11 cellular contexts compared by ENCODE assay signal in the genomic region with DNA sequence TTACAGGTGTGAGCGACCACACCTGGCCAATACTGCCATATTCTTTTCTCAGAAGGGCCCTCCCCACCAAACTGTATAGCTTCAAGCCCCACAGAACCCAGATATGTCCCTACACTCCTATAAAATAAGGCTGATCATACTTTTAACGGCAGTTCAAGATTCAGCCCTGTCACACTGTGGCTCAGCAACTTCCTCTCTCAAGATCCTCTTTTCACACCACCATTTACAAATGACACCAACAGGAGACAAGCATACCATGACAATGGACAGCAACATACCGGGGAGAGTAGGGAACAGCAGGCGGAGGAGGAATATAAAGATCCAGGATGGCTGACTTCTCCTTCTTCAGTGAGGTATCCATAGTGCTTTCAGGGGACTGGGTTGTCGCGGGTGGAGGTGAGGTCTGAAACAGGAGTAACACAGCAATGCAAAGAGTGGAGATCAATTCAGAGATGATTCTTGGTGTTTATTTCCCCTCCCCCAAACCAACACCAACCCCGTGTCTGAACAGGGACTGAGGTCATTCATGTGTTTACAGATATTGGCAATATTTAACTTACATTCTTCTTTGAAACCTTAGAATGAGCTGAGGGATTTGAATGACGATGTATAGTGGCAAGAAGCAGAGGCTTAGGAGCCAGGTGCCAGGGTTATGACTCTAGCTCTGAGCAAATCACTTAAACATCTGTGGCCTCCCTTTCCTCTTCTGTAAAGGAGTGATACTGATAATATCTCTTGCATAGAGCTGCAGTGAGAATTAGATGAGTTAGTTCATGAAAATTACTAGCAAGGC. TPM values are rescaled to one million over a fixed set of nuclear protein-coding genes. Genes with fewer than 3 reads are reported as not detected.
DNase-seq lines count a peak whose midpoint lies in the region; ATAC-seq and TF ChIP-seq lines count a peak whose summit lies in the region.
"Had no signal": no experiment of that assay in that cellular context is flagged by ENCODE, and none has a peak within 500 bp of the region (broad histone marks: within the 10 kb centered on the region; RNA-seq: fewer than 3 reads in every experiment).

No MANE protein-coding gene starts in this region.

- H4K91ac ChIP-seq in mesenchymal stem cell (ENCODE audit: low read length): no peak overlapping the region

- H3K18ac ChIP-seq in mesenchymal stem cell (ENCODE audit: low read depth in 1 of 2, low read length in 2 of 2): no peak overlapping the region

- peak overlapping the region; percentile 1 for H2AK5ac ChIP-seq in mesenchymal stem cell (ENCODE audit: low read length, severe bottlenecking)

- H3K36me3 Mint-ChIP-seq in activated naive CD4-positive, alpha-beta T cell treated with anti-CD3 and anti-CD28 coated beads for 36 hours (ENCODE audit: low read depth): no peaks in the 10 kb centered on the region

- 75% methylated on average over 5 of the region's 8 CpGs for WGBS in mesenchymal stem cell
- WGBS in adrenal gland, 4 donors: 86 to 90% (median 88%) methylated on average over 8 of the region's 8 CpGs

- DNase-seq in SKM-1 (lab: John Stamatoyannopoulos, UW; ENCODE audit: unreplicated experiment) (peak; percentile 42), mesenchymal stem cell (peak; percentile 29), NCI-H1930 (lab: John Stamatoyannopoulos, UW) (no peak), NCI-H1436 treated with DMSO at 0.1 percent for 48 hours (lab: John Stamatoyannopoulos, UW) (no peak), adrenal gland (no peak)
- DNase-seq in activated naive CD4-positive, alpha-beta T cell treated with anti-CD3 and anti-CD28 coated beads for 36 hours: no peak
- DNase-seq: PC-3 had no signal

- ATAC-seq in GM19043 (IDR thresholded peaks at IDR 0.05; ENCODE audit: low read depth, unreplicated experiment) (peak; percentile 72), HG03378 (IDR thresholded peaks at IDR 0.05; ENCODE audit: unreplicated experiment) (peak; percentile 62)
- ATAC-seq: activated CD4-positive, CD25-positive, alpha-beta regulatory T cell treated with anti-CD3 and anti-CD28 coated beads, Interleukin-2, amount 50 U/mL, for 24 hours; PC-3 had no signal

- H2BK120ac ChIP-seq in mesenchymal stem cell (ENCODE audit: low read depth, low read length): no peak overlapping the region

- H3K14ac ChIP-seq in mesenchymal stem cell (ENCODE audit: low read length in 2 of 2): no peak overlapping the region

- peak overlapping the region; percentile 21 for H3K4me2 ChIP-seq in mesenchymal stem cell (ENCODE audit: low read length, poor library complexity, severe bottlenecking)

- intact Hi-C loops in activated naive CD4-positive, alpha-beta T cell treated with anti-CD3 and anti-CD28 coated beads for 36 hours (cut with micrococcal nuclease): no loop called here
- intact Hi-C loops in adrenal gland (cut with DNase I): no loop called here

- no peak for TF ChIP-seq CTCF in adrenal gland (IDR thresholded peaks at IDR 0.05)

- no peak overlapping the region for H3K4me3 Mint-ChIP-seq in activated naive CD4-positive, alpha-beta T cell treated with anti-CD3 and anti-CD28 coated beads for 36 hours

- H2BK5ac ChIP-seq in mesenchymal stem cell (ENCODE audit: low read depth, low read length, poor library complexity, severe bottlenecking): no peak overlapping the region

- no peak overlapping the region for H2AFZ ChIP-seq in mesenchymal stem cell (ENCODE audit: low read depth, low read length)

- peak overlapping the region in 1 of 2 experiments; percentile 67 for H2BK12ac ChIP-seq in mesenchymal stem cell (ENCODE audit: low read length in 2 of 2)

- no peak overlapping the region for H3K27ac Mint-ChIP-seq in activated naive CD4-positive, alpha-beta T cell treated with anti-CD3 and anti-CD28 coated beads for 36 hours

- H3K9ac ChIP-seq in mesenchymal stem cell (ENCODE audit: low read length): no peak overlapping the region

- no peaks in the 10 kb centered on the region for H3K27me3 ChIP-seq in mesenchymal stem cell (ENCODE audit: control insufficient read depth in 1 of 2, insufficient read depth in 1 of 2, low read length in 2 of 2)
- no peaks in the 10 kb centered on the region for H3K27me3 ChIP-seq in adrenal gland

- TF ChIP-seq POLR2A in adrenal gland (IDR thresholded peaks at IDR 0.05): no peak

- H2BK15ac ChIP-seq in mesenchymal stem cell (ENCODE audit: low read depth, poor library complexity, severe bottlenecking): no peak overlapping the region

- no peak overlapping the region for H3K4ac ChIP-seq in mesenchymal stem cell (ENCODE audit: low read depth in 1 of 2, low read length in 2 of 2)

- peaks cover 12% of the 10 kb centered on the region for H3K4me1 ChIP-seq in mesenchymal stem cell (ENCODE audit: control insufficient read depth, insufficient read depth, low read depth, low read length)
- peaks cover 14 to 25% of the 10 kb centered on the region in 2 donors for H3K4me1 ChIP-seq in adrenal gland (replicated peaks in 1 of 2)

- H3K27ac ChIP-seq in mesenchymal stem cell (ENCODE audit: low read length, poor library complexity, severe bottlenecking) (peak overlapping the region; percentile 87), adrenal gland (no peak overlapping the region)

- H3K4me3 ChIP-seq in mesenchymal stem cell (ENCODE audit: insufficient read depth in 1 of 2, low read depth in 1 of 2, low read length in 2 of 2) (no peak overlapping the region), adrenal gland (no peak overlapping the region)

- H3K79me1 ChIP-seq in mesenchymal stem cell (replicated peaks; ENCODE audit: low read length, poor library complexity, severe bottlenecking): peaks cover 25% of the 10 kb centered on the region

- no peaks in the 10 kb centered on the region for H3K9me3 ChIP-seq in mesenchymal stem cell (ENCODE audit: control insufficient read depth, low read length)
- no peaks in the 10 kb centered on the region for H3K9me3 ChIP-seq in adrenal gland (replicated peaks in 1 of 3)

- no peaks in the 10 kb centered on the region for H3K9me3 Mint-ChIP-seq in activated naive CD4-positive, alpha-beta T cell treated with anti-CD3 and anti-CD28 coated beads for 36 hours

- peaks cover 6% of the 10 kb centered on the region for H3K4me1 Mint-ChIP-seq in activated naive CD4-positive, alpha-beta T cell treated with anti-CD3 and anti-CD28 coated beads for 36 hours (ENCODE audit: low read depth)

- no peaks in the 10 kb centered on the region for H3K27me3 Mint-ChIP-seq in activated naive CD4-positive, alpha-beta T cell treated with anti-CD3 and anti-CD28 coated beads for 36 hours (ENCODE audit: low read depth)

- no peak overlapping the region for H3K23ac ChIP-seq in mesenchymal stem cell (ENCODE audit: low read length in 2 of 2)

- CTCF ChIA-PET in activated naive CD4-positive, alpha-beta T cell treated with anti-CD3 and anti-CD28 coated beads for 36 hours (lab: Charles Lee): interaction anchor here (0.7 kb wide), 1 partner anchor 148 kb away, joined by 3 read pairs; no protein-coding TSS in a partner anchor

- H4K8ac ChIP-seq in mesenchymal stem cell (ENCODE audit: low read length): no peak overlapping the region

- H3K36me3 ChIP-seq in mesenchymal stem cell (ENCODE audit: control insufficient read depth in 1 of 2, insufficient read depth in 2 of 2, low read depth in 1 of 2, low read length in 2 of 2): peaks cover 6 to 17% of the 10 kb centered on the region in 2 experiments
- H3K36me3 ChIP-seq in adrenal gland (replicated peaks in 1 of 2): no peaks in the 10 kb centered on the region

RNA-seq across cellular contexts. Expression of a gene that starts 57.6 kb away (rescaled TPM):
- 0.04 TPM for polyA plus RNA-seq in mesenchymal stem cell (2013, experiment 1 of 2)
- 0.07 TPM for polyA plus RNA-seq in mesenchymal stem cell (2013, experiment 2 of 2)
- 10 to 100 TPM; 24.4 to 25.2 TPM for total RNA-seq in activated naive CD4-positive, alpha-beta T cell treated with anti-CD3 and anti-CD28 coated beads for 36 hours
- 1 to 10 TPM in 3 of 8 donors, under 1 TPM in 4, not detected in 1; 0.28 to 1.2 (median 0.93) TPM for total RNA-seq in adrenal gland
- polyA plus RNA-seq in adrenal gland: under 1 TPM; 0.07 to 0.62 (median 0.16) TPM
- total RNA-seq: myocyte had no signal

Comparison
In these comparisons a context has a peak if more than half of its experiments do, and no peak if none do; other contexts are left out.
1. DNase-seq: peak in SKM-1 (single experiment) and mesenchymal stem cell (single experiment); none in activated naive CD4-positive, alpha-beta T cell treated with anti-CD3 and anti-CD28 coated beads for 36 hours (single experiment), NCI-H1930 (0 of 2), NCI-H1436 treated with DMSO at 0.1 percent for 48 hours (single experiment) and adrenal gland (0 of 7).
2. RNA of a gene that starts 57.6 kb away (total RNA-seq): 24.4 to 25.2 TPM in activated naive CD4-positive, alpha-beta T cell treated with anti-CD3 and anti-CD28 coated beads for 36 hours; 0.28 to 1.2 TPM in adrenal gland; every median in the first group is over 10 times any median in the second.